In genomic region chr2:34050413-34050812, GRCh38 we compare ENCODE assay signal across 27 cellular contexts.
"Had no signal": no experiment of that assay in that cellular context is flagged by ENCODE, and none has a peak within 500 bp of the region (broad histone marks: within the 10 kb centered on the region; RNA-seq: fewer than 3 reads in every experiment).

No MANE protein-coding gene starts in this region.

- H3K36me3 ChIP-seq: stomach, suprapubic skin, thoracic aorta, thyroid gland, tibial artery, tibial nerve, transverse colon, upper lobe of left lung, upper lobe of right lung, uterus, vagina had no signal

- H3K4me1 ChIP-seq: stomach, suprapubic skin, testis, thyroid gland, tibial artery, tibial nerve, transverse colon, upper lobe of left lung, upper lobe of right lung, uterus, vagina had no signal

- H3K27ac ChIP-seq: stomach, suprapubic skin, testis, thoracic aorta, thyroid gland, tibial artery, tibial nerve, transverse colon, upper lobe of left lung, upper lobe of right lung, uterus, vagina had no signal

- H3K4me3 ChIP-seq: stomach, suprapubic skin, testis, thoracic aorta, thyroid gland, tibial artery, tibial nerve, transverse colon, upper lobe of left lung, upper lobe of right lung, uterus, vagina had no signal

- ATAC-seq: stimulated activated effector memory CD8-positive, alpha-beta T cell treated with anti-CD3 and anti-CD28 coated beads, Interleukin-12 subunit alpha, Interleukin-12 subunit beta, amount 100 ng/mL, for 72 hours; stimulated activated memory B cell treated with anti-CD40 and anti-IgM and Interleukin-4, amounts not matched to agents 10 μg/mL and 1 μg/mL and 100 μg/mL, for 72 hours; stimulated activated naive B cell treated with anti-CD40 and anti-IgM and Interleukin-4, amounts not matched to agents 10 μg/mL and 1 μg/mL and 100 μg/mL, for 72 hours; stimulated activated naive CD8-positive, alpha-beta T cell treated with anti-CD3 and anti-CD28 coated beads, Interleukin-15, amount 100 ng/mL, for 72 hours; stimulated activated naive CD8-positive, alpha-beta T cell treated with anti-CD3 and anti-CD28 coated beads, Interleukin-15, Interleukin-2, amounts not matched to agents 100 U/mL and 50 U/mL, for 24 hours; upper lobe of right lung had no signal

- DNase-seq: stimulated activated CD4-positive, alpha-beta T cell treated with anti-CD3 and anti-CD28 coated beads, Interleukin-2, amount 100 ng/mL, for 48 hours; stimulated activated CD4-positive, alpha-beta T cell treated with anti-CD3 and anti-CD28 coated beads, Interleukin-4, amount 100 ng/mL, for 1 hour; stimulated activated CD4-positive, alpha-beta T cell treated with anti-CD3 and anti-CD28 coated beads, Interleukin-4, amount 100 ng/mL, for 24 hours; stimulated activated CD4-positive, alpha-beta T cell treated with anti-CD3 and anti-CD28 coated beads, Interleukin-4, amount 100 ng/mL, for 4 hours; stimulated activated CD8-positive, alpha-beta memory T cell treated with anti-CD3 and anti-CD28 coated beads, Interleukin-4, amount 100 ng/mL, for 48 hours; stimulated activated naive B cell treated with anti-CD40 and anti-IgM and Interleukin-4, amounts not matched to agents 10 μg/mL and 1 μg/mL and 100 μg/mL, for 72 hours; stimulated activated naive CD4-positive, alpha-beta T cell; stimulated activated naive CD4-positive, alpha-beta T cell treated with Interleukin-2 at 50 U/mL for 16 hours; stimulated activated naive CD8-positive, alpha-beta T cell treated with anti-CD3 and anti-CD28 coated beads, Interleukin-15, amount 100 ng/mL, for 72 hours; stimulated activated naive CD8-positive, alpha-beta T cell treated with anti-CD3 and anti-CD28 coated beads, Interleukin-15, Interleukin-2, amounts not matched to agents 100 U/mL and 50 U/mL, for 24 hours; stomach; substantia nigra; testis; thyroid gland; tibial artery; transverse colon; trophoblast cell; upper lobe of left lung; upper lobe of right lung; uterus had no signal

- H3K9me3 ChIP-seq: stomach, suprapubic skin, testis, thoracic aorta, thyroid gland, tibial artery, tibial nerve, transverse colon, upper lobe of left lung, upper lobe of right lung, uterus, vagina had no signal

- FAIRE-seq: urothelium cell line had no signal

- H3K27me3 ChIP-seq: stomach, suprapubic skin, testis, thyroid gland, tibial artery, tibial nerve, transverse colon, upper lobe of left lung, upper lobe of right lung, uterus, vagina had no signal
